ENCODE assay signal across 1 cellular context in the genomic region with DNA sequence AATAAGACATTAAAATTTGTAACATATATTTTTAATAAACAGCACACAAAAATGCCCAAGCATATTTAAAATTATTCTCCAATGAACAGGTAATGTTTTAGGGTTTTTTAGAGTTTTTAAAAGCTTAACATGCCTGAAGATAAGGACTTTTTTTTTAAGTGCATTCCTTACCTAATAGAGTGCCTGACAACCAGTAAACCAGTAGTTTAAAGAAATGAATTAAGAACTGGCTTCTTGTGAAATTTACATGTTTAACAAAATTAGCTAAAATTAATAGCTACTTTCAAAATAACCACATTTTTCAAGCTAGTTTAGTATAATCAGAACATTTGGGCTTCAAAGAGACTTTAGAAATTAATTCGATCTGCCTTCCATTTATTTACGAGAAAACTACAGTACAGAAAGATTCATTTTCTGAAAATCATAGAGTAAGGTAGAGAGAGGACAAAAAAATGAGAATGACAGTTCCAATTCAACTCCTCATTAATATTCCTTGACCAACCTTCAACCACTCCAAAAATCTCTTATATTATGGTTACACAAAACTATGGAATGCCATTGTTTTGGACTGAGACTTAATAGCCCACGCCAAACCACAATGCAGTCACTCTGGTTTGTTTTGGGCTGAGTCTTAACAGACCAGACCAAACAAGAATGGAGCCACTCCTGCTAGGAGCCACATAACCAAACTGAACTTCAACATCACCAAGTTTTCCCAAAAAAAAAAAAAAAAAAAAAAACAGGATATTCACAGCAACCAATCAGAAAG.
TF ChIP-seq lines count a peak whose summit lies in the region.

No MANE protein-coding gene starts in this region.

TF ChIP-seq in SK-N-SH, 30 proteins besides CTCF, POLR2A, EP300 and RAD21:
- TF ChIP-seq RFX5 (IDR thresholded peaks at IDR 0.05; ENCODE audit: low read length): no peak
- TF ChIP-seq, protein P1, sequence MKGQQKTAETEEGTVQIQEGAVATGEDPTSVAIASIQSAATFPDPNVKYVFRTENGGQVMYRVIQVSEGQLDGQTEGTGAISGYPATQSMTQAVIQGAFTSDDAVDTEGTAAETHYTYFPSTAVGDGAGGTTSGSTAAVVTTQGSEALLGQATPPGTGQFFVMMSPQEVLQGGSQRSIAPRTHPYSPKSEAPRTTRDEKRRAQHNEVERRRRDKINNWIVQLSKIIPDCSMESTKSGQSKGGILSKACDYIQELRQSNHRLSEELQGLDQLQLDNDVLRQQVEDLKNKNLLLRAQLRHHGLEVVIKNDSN (IDR thresholded peaks at IDR 0.05; ENCODE audit: borderline replicate concordance, low read depth): no peak
- peak; percentile 79 for TF ChIP-seq PBX3 (IDR thresholded peaks at IDR 0.05)
- no peak; the same call in 1 of the 2 replicates for TF ChIP-seq POLR2AphosphoS5 (IDR thresholded peaks at IDR 0.05; ENCODE audit: low read depth, low read length)
- TF ChIP-seq TCF12 (IDR thresholded peaks at IDR 0.05): peak; percentile 76
- TF ChIP-seq JUND (IDR thresholded peaks at IDR 0.05): peak; percentile 9; the same call in 1 of the 2 replicates
- 0 out of 2 replicates have a peak, but pooled peaks have one; percentile 12 for TF ChIP-seq RXRA (IDR thresholded peaks at IDR 0.05; ENCODE audit: borderline replicate concordance, low read depth)
- TF ChIP-seq, protein P2, sequence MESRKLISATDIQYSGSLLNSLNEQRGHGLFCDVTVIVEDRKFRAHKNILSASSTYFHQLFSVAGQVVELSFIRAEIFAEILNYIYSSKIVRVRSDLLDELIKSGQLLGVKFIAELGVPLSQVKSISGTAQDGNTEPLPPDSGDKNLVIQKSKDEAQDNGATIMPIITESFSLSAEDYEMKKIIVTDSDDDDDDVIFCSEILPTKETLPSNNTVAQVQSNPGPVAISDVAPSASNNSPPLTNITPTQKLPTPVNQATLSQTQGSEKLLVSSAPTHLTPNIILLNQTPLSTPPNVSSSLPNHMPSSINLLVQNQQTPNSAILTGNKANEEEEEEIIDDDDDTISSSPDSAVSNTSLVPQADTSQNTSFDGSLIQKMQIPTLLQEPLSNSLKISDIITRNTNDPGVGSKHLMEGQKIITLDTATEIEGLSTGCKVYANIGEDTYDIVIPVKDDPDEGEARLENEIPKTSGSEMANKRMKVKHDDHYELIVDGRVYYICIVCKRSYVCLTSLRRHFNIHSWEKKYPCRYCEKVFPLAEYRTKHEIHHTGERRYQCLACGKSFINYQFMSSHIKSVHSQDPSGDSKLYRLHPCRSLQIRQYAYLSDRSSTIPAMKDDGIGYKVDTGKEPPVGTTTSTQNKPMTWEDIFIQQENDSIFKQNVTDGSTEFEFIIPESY (IDR thresholded peaks at IDR 0.05; ENCODE audit: borderline replicate concordance, low read depth): no peak
- TF ChIP-seq, protein P3, sequence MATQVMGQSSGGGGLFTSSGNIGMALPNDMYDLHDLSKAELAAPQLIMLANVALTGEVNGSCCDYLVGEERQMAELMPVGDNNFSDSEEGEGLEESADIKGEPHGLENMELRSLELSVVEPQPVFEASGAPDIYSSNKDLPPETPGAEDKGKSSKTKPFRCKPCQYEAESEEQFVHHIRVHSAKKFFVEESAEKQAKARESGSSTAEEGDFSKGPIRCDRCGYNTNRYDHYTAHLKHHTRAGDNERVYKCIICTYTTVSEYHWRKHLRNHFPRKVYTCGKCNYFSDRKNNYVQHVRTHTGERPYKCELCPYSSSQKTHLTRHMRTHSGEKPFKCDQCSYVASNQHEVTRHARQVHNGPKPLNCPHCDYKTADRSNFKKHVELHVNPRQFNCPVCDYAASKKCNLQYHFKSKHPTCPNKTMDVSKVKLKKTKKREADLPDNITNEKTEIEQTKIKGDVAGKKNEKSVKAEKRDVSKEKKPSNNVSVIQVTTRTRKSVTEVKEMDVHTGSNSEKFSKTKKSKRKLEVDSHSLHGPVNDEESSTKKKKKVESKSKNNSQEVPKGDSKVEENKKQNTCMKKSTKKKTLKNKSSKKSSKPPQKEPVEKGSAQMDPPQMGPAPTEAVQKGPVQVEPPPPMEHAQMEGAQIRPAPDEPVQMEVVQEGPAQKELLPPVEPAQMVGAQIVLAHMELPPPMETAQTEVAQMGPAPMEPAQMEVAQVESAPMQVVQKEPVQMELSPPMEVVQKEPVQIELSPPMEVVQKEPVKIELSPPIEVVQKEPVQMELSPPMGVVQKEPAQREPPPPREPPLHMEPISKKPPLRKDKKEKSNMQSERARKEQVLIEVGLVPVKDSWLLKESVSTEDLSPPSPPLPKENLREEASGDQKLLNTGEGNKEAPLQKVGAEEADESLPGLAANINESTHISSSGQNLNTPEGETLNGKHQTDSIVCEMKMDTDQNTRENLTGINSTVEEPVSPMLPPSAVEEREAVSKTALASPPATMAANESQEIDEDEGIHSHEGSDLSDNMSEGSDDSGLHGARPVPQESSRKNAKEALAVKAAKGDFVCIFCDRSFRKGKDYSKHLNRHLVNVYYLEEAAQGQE (IDR thresholded peaks at IDR 0.05; ENCODE audit: low read depth, low read length): no peak
- no peak for TF ChIP-seq SMC3 (IDR thresholded peaks at IDR 0.05; ENCODE audit: low read depth, low read length)
- no peak for TF ChIP-seq CHD2 (IDR thresholded peaks at IDR 0.05; ENCODE audit: low read length, partially characterized antibody)
- no peak for TF ChIP-seq USF2 (IDR thresholded peaks at IDR 0.05; ENCODE audit: borderline replicate concordance, low read depth, low read length)
- TF ChIP-seq TAF1 (IDR thresholded peaks at IDR 0.05; ENCODE audit: borderline replicate concordance, low read depth, low read length): no peak
- no peak for TF ChIP-seq GATA2 (CRISPR knock-in tag; IDR thresholded peaks at IDR 0.05)
- TF ChIP-seq FOXJ3 (CRISPR knock-in tag; IDR thresholded peaks at IDR 0.05): no peak
- peak; percentile 21; the same call in 1 of the 2 replicates for TF ChIP-seq FOSL2 (IDR thresholded peaks at IDR 0.05; ENCODE audit: borderline replicate concordance, low read depth)
- no peak for TF ChIP-seq GABPA (IDR thresholded peaks at IDR 0.05; ENCODE audit: low read depth)
- TF ChIP-seq MXI1 (IDR thresholded peaks at IDR 0.05; ENCODE audit: low read depth, low read length): no peak
- TF ChIP-seq NFIC (IDR thresholded peaks at IDR 0.05; ENCODE audit: borderline replicate concordance): peak; percentile 61
TF ChIP-seq in SK-N-SH: peak in this region for 6.
